In genomic region chr12:49967042-49967776, GRCh38 we compare ENCODE assay signal across 9 cellular contexts. TPM values are rescaled to one million over a fixed set of nuclear protein-coding genes. Genes with fewer than 3 reads are reported as not detected.
DNase-seq lines count a peak whose midpoint lies in the region; ATAC-seq, FAIRE-seq and TF ChIP-seq lines count a peak whose summit lies in the region.
"Had no signal": no experiment of that assay in that cellular context is flagged by ENCODE, and none has a peak within 500 bp of the region (broad histone marks: within the 10 kb centered on the region; RNA-seq: fewer than 3 reads in every experiment).

No MANE protein-coding gene starts in this region.

- no peaks in the 10 kb centered on the region for H3K79me2 ChIP-seq in KMS-11 (ENCODE audit: insufficient read depth, low read depth)
- H3K79me2 ChIP-seq in neural cell (replicated peaks; ENCODE audit: insufficient read depth, low read length): no peaks in the 10 kb centered on the region

- ATAC-seq in CD8-positive, alpha-beta T cell: peak; percentile 88
- peak; percentile 65 for ATAC-seq in GM21390 (IDR thresholded peaks at IDR 0.05; ENCODE audit: unreplicated experiment)

- CTCF ChIA-PET in CD8-positive, alpha-beta T cell (lab: Charles Lee): interaction anchor here (0.5 to 5.8 kb wide), 49 partner anchors 9 to 1954 kb away, joined by 3 to 96 read pairs (median 4); partner anchors contain the start of genes AQP2, ASIC1, COX14 and RACGAP1

- peaks cover 4% of the 10 kb centered on the region for H3K27me3 ChIP-seq in CD8-positive, alpha-beta T cell (ENCODE audit: insufficient read depth, low read length)
- H3K27me3 ChIP-seq in KMS-11 (ENCODE audit: insufficient read depth, low read depth): peaks cover 82% of the 10 kb centered on the region
- H3K27me3 ChIP-seq in neural cell (ENCODE audit: insufficient read depth, low read depth, low read length): peaks cover 7% of the 10 kb centered on the region

- peaks cover 6% of the 10 kb centered on the region for H3K4me1 Mint-ChIP-seq in CD8-positive, alpha-beta T cell (ENCODE audit: low read depth)
- peaks cover 6% of the 10 kb centered on the region for H3K4me1 Mint-ChIP-seq in activated T-helper 2 cell treated with anti-CD3 and anti-CD28 coated beads, Interferon-gamma antibody, Interleukin-2, Interleukin-4, amounts not matched to agents 10 μg/mL and 5 μg/mL and 100 μg/mL, durations not matched to agents 14 hours and 24 hours and 36 hours (ENCODE audit: low read depth)

- TF ChIP-seq CTCF in CD8-positive, alpha-beta T cell (IDR thresholded peaks at IDR 0.05): peak; percentile 98
- TF ChIP-seq CTCF in KMS-11 (conservative IDR thresholded peaks at IDR 0.05; ENCODE audit: low read depth, low read length): peak; percentile 95
- peak; percentile 91 for TF ChIP-seq CTCF in fibroblast of the aortic adventitia (IDR thresholded peaks at IDR 0.05; ENCODE audit: insufficient read depth, low read length)
- TF ChIP-seq CTCF in neural cell (IDR thresholded peaks at IDR 0.05; ENCODE audit: poor library complexity, severe bottlenecking): peak; percentile 90

- H3K4me1 ChIP-seq in CD8-positive, alpha-beta T cell (ENCODE audit: insufficient read depth, low read length): peaks cover 9% of the 10 kb centered on the region
- peaks cover 7% of the 10 kb centered on the region for H3K4me1 ChIP-seq in KMS-11 (ENCODE audit: low read depth, poor library complexity, severe bottlenecking)

- no peaks in the 10 kb centered on the region for H3K36me3 ChIP-seq in CD8-positive, alpha-beta T cell (ENCODE audit: insufficient read depth, low read length)
- no peaks in the 10 kb centered on the region for H3K36me3 ChIP-seq in KMS-11 (ENCODE audit: insufficient read depth)
- no peaks in the 10 kb centered on the region for H3K36me3 ChIP-seq in neural cell (ENCODE audit: insufficient read depth, low read length)

- H3K4me3 ChIP-seq in CD8-positive, alpha-beta T cell (ENCODE audit: low read depth, low read length): peak overlapping the region; percentile 59
- no peak overlapping the region for H3K4me3 ChIP-seq in KMS-11 (IDR thresholded peaks at IDR 0.05; ENCODE audit: insufficient read depth, low read depth, low read length)
- peak overlapping the region; percentile 59 for H3K4me3 ChIP-seq in fibroblast of the aortic adventitia (ENCODE audit: low read depth, low read length)
- H3K4me3 ChIP-seq in neural cell (ENCODE audit: low read length): peak overlapping the region; percentile 53

- peak overlapping the region; percentile 68 for H3K9ac ChIP-seq in KMS-11
- H3K9ac ChIP-seq in neural cell (ENCODE audit: low read length): no peak overlapping the region

- peak overlapping the region; percentile 97 for H3K4me2 ChIP-seq in KMS-11
- no peak overlapping the region for H3K4me2 ChIP-seq in neural cell (ENCODE audit: low read length)

- no peaks in the 10 kb centered on the region for H3K9me3 Mint-ChIP-seq in CD8-positive, alpha-beta T cell
- H3K9me3 Mint-ChIP-seq in activated T-helper 2 cell treated with anti-CD3 and anti-CD28 coated beads, Interferon-gamma antibody, Interleukin-2, Interleukin-4, amounts not matched to agents 10 μg/mL and 5 μg/mL and 100 μg/mL, durations not matched to agents 14 hours and 24 hours and 36 hours: no peaks in the 10 kb centered on the region

- no peaks in the 10 kb centered on the region for H3K9me3 ChIP-seq in CD8-positive, alpha-beta T cell (ENCODE audit: low read length)
- no peaks in the 10 kb centered on the region for H3K9me3 ChIP-seq in neural cell (ENCODE audit: low read length)

- no peak overlapping the region for H3K27ac Mint-ChIP-seq in CD8-positive, alpha-beta T cell
- no peak overlapping the region for H3K27ac Mint-ChIP-seq in activated T-helper 2 cell treated with anti-CD3 and anti-CD28 coated beads, Interferon-gamma antibody, Interleukin-2, Interleukin-4, amounts not matched to agents 10 μg/mL and 5 μg/mL and 100 μg/mL, durations not matched to agents 14 hours and 24 hours and 36 hours

- H3K27ac ChIP-seq in CD8-positive, alpha-beta T cell (ENCODE audit: low read depth, low read length): no peak overlapping the region
- H3K27ac ChIP-seq in KMS-11 (peak overlapping the region; percentile 16; the same call in 1 of the 2 replicates), neural cell (ENCODE audit: low read length) (no peak overlapping the region)

- peak overlapping the region; percentile 100 for H2AFZ ChIP-seq in KMS-11 (ENCODE audit: low read depth)
- H2AFZ ChIP-seq in neural cell (ENCODE audit: low read depth, low read length): no peak overlapping the region

- peaks cover 41% of the 10 kb centered on the region for H3K27me3 Mint-ChIP-seq in CD8-positive, alpha-beta T cell (ENCODE audit: low read depth)
- H3K27me3 Mint-ChIP-seq in activated T-helper 2 cell treated with anti-CD3 and anti-CD28 coated beads, Interferon-gamma antibody, Interleukin-2, Interleukin-4, amounts not matched to agents 10 μg/mL and 5 μg/mL and 100 μg/mL, durations not matched to agents 14 hours and 24 hours and 36 hours (ENCODE audit: low read depth): peaks cover 32% of the 10 kb centered on the region

- intact Hi-C loops in CD8-positive, alpha-beta T cell (cut with DNase I, micrococcal nuclease): loop anchor here (1.0 to 2.0 kb wide), 4 partner anchors 72 to 208 kb away; no protein-coding TSS in a partner anchor
- intact Hi-C loops in activated T-helper 2 cell treated with anti-CD3 and anti-CD28 coated beads, Interferon-gamma antibody, Interleukin-2, Interleukin-4, amounts not matched to agents 10 μg/mL and 5 μg/mL and 100 μg/mL, durations not matched to agents 14 hours and 24 hours and 36 hours (cut with micrococcal nuclease): loop anchor here (1.0 kb wide), 2 partner anchors 89 to 103 kb away; no protein-coding TSS in a partner anchor

- no peaks in the 10 kb centered on the region for H3K9me2 ChIP-seq in neural cell (ENCODE audit: insufficient read depth, low read length)

- POLR2A ChIA-PET in CD8-positive, alpha-beta T cell (lab: Charles Lee): no interaction called here

- peak; percentile 18 for TF ChIP-seq EP300 in neural cell (conservative IDR thresholded peaks at IDR 0.05; ENCODE audit: poor library complexity, severe bottlenecking)

- no peaks in the 10 kb centered on the region for H3K36me3 Mint-ChIP-seq in CD8-positive, alpha-beta T cell
- no peaks in the 10 kb centered on the region for H3K36me3 Mint-ChIP-seq in activated T-helper 2 cell treated with anti-CD3 and anti-CD28 coated beads, Interferon-gamma antibody, Interleukin-2, Interleukin-4, amounts not matched to agents 10 μg/mL and 5 μg/mL and 100 μg/mL, durations not matched to agents 14 hours and 24 hours and 36 hours (ENCODE audit: low read depth)

- DNase-seq in CD8-positive, alpha-beta T cell: peak; percentile 87 to 98 (median 91)
- peak; percentile 52 for DNase-seq in RCC 7860 (ENCODE audit: low spot score)
- peak; percentile 86 for DNase-seq in activated T-helper 2 cell treated with anti-CD3 and anti-CD28 coated beads, Interferon-gamma antibody, Interleukin-2, Interleukin-4, amounts not matched to agents 10 μg/mL and 5 μg/mL and 100 μg/mL, durations not matched to agents 14 hours and 24 hours and 36 hours (ENCODE audit: low spot score)
- DNase-seq in fibroblast of the aortic adventitia (ENCODE audit: low read depth): peak; percentile 85
- peak; percentile 86 for DNase-seq in stimulated activated naive CD4-positive, alpha-beta T cell treated with Interleukin-2 at 50 U/mL for 16 hours (lab: John Stamatoyannopoulos, UW)

- no peak for FAIRE-seq in RCC 7860 (lab: Jason Lieb, UNC)
- FAIRE-seq: colon had no signal

- no peaks in the 10 kb centered on the region for H3F3A ChIP-seq in neural cell (ENCODE audit: insufficient read depth, low read length, poor library complexity, severe bottlenecking)

- TF ChIP-seq RAD21 in neural cell (conservative IDR thresholded peaks at IDR 0.05): peak; percentile 93

- H4K20me1 ChIP-seq in KMS-11 (ENCODE audit: insufficient read depth): no peaks in the 10 kb centered on the region
- no peaks in the 10 kb centered on the region for H4K20me1 ChIP-seq in neural cell (ENCODE audit: insufficient read depth)

- peak overlapping the region; percentile 74 for H3K4me3 Mint-ChIP-seq in CD8-positive, alpha-beta T cell
- peak overlapping the region; percentile 63 for H3K4me3 Mint-ChIP-seq in activated T-helper 2 cell treated with anti-CD3 and anti-CD28 coated beads, Interferon-gamma antibody, Interleukin-2, Interleukin-4, amounts not matched to agents 10 μg/mL and 5 μg/mL and 100 μg/mL, durations not matched to agents 14 hours and 24 hours and 36 hours (ENCODE audit: low read depth)

TF ChIP-seq in neural cell, 6 proteins besides CTCF, POLR2A, EP300 and RAD21:
- TF ChIP-seq TAF1 (IDR thresholded peaks at IDR 0.05; ENCODE audit: low read depth): no peak
- peak; percentile 43 for TF ChIP-seq MXI1 (conservative IDR thresholded peaks at IDR 0.05; ENCODE audit: poor library complexity, severe bottlenecking)
- TF ChIP-seq SMC3 (conservative IDR thresholded peaks at IDR 0.05; ENCODE audit: poor library complexity): peak; percentile 93

RNA-seq across cellular contexts. Expression of gene AQP5, which starts 5.5 kb away (rescaled TPM):
- total RNA-seq in CD8-positive, alpha-beta T cell: not detected
- total RNA-seq in activated T-helper 2 cell treated with anti-CD3 and anti-CD28 coated beads, Interferon-gamma antibody, Interleukin-2, Interleukin-4, amounts not matched to agents 10 μg/mL and 5 μg/mL and 100 μg/mL, durations not matched to agents 14 hours and 24 hours and 36 hours: not detected in 2 replicates
- 0.72 and 2.4 TPM in 2 replicates for total RNA-seq in fibroblast of the aortic adventitia (ENCODE audit: low replicate concordance)
- polyA plus RNA-seq in neural cell: not detected in 2 replicates
- not detected in 2 replicates for polyA minus RNA-seq in neural cell

RNA-seq across cellular contexts. Expression of gene AQP6, which starts 5.5 kb away (rescaled TPM):
- total RNA-seq in CD8-positive, alpha-beta T cell: not detected
- not detected in 2 replicates for total RNA-seq in activated T-helper 2 cell treated with anti-CD3 and anti-CD28 coated beads, Interferon-gamma antibody, Interleukin-2, Interleukin-4, amounts not matched to agents 10 μg/mL and 5 μg/mL and 100 μg/mL, durations not matched to agents 14 hours and 24 hours and 36 hours
- 0.09 TPM in 1 of 2 replicates, not detected in the other for total RNA-seq in fibroblast of the aortic adventitia (ENCODE audit: low replicate concordance)
- polyA plus RNA-seq in neural cell: not detected in 2 replicates
- not detected in 2 replicates for polyA minus RNA-seq in neural cell

RNA-seq across cellular contexts. Expression of gene AQP2, which starts 16.7 kb away (rescaled TPM):
- total RNA-seq in CD8-positive, alpha-beta T cell: not detected
- total RNA-seq in activated T-helper 2 cell treated with anti-CD3 and anti-CD28 coated beads, Interferon-gamma antibody, Interleukin-2, Interleukin-4, amounts not matched to agents 10 μg/mL and 5 μg/mL and 100 μg/mL, durations not matched to agents 14 hours and 24 hours and 36 hours: not detected in 2 replicates
- total RNA-seq in fibroblast of the aortic adventitia (ENCODE audit: low replicate concordance): not detected in 2 replicates
- polyA plus RNA-seq in neural cell: not detected in 2 replicates
- polyA minus RNA-seq in neural cell: not detected in 2 replicates

RNA-seq across cellular contexts. Expression of gene RACGAP1, which starts 58.1 kb away (rescaled TPM):
- 1 to 10 TPM; 2.2 to 2.8 TPM for total RNA-seq in CD8-positive, alpha-beta T cell
- total RNA-seq in activated T-helper 2 cell treated with anti-CD3 and anti-CD28 coated beads, Interferon-gamma antibody, Interleukin-2, Interleukin-4, amounts not matched to agents 10 μg/mL and 5 μg/mL and 100 μg/mL, durations not matched to agents 14 hours and 24 hours and 36 hours: 77.8 and 82.8 TPM in 2 replicates
- total RNA-seq in fibroblast of the aortic adventitia (ENCODE audit: low replicate concordance): 18.6 and 88.1 TPM in 2 replicates
- 16.2 and 18.3 TPM in 2 replicates for polyA plus RNA-seq in neural cell
- polyA minus RNA-seq in neural cell: 16.1 and 22.6 TPM in 2 replicates
